13 cellular contexts compared by ENCODE assay signal in the genomic region with DNA sequence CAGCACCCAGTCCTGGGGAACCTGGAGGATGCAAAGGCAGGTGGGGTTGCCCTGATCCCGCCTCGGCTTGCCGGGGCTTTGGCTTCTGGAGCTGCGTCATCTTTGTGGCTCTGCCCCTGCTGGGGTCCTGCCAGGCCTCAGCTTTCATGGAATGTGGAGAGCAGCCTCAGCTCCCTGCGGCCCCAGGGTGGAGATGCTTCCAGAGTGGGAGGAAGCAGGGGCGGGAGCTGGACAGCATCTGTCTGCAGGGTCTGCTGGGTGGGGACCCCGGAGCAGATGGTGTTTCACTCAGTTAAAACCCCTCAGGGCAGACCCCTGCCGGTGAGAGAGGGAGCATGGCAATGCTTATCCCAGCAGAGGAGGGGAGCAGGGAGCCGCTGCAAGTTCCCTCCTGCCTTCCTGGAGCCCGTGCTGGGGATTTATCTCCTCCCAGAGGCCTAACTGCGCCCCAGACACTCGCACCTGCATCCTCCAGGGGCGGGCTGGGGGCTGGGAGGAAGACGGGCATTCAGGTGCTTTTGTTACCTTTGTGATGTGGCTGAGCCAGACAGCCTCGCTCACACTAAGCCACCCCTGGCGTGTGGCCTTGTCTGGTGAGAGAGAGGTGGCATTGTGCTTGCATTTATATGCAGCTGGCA. TPM values are rescaled to one million over a fixed set of nuclear protein-coding genes. Genes with fewer than 3 reads are reported as not detected.
DNase-seq lines count a peak whose midpoint lies in the region; ATAC-seq and TF ChIP-seq lines count a peak whose summit lies in the region.
"Had no signal": no experiment of that assay in that cellular context is flagged by ENCODE, and none has a peak within 500 bp of the region (broad histone marks: within the 10 kb centered on the region; RNA-seq: fewer than 3 reads in every experiment).

No MANE protein-coding gene starts in this region.

- H3K4me1 ChIP-seq in H9 (ENCODE audit: insufficient read depth, low read length) (0 out of 2 replicates have a peak, but pooled peaks cover 2% of the 10 kb centered on the region), iPS-20b (ENCODE audit: insufficient read depth, low read length) (peaks cover 15% of the 10 kb centered on the region; the same call in 1 of the 2 replicates), sigmoid colon (peaks cover 0 to 4% (median 0%) of the 10 kb centered on the region in 4 donors)

- H3K27me3 ChIP-seq in H9 (ENCODE audit: insufficient read depth, low read length) (no peaks in the 10 kb centered on the region), iPS-20b (ENCODE audit: insufficient read depth, low read length) (peaks cover 5% of the 10 kb centered on the region), sigmoid colon (peaks cover 0 to 11% (median 0%) of the 10 kb centered on the region in 3 donors)
- H3K27me3 ChIP-seq: BLaER1 treated with 17β-estradiol and CSF1 and Interleukin-3, amounts not matched to agents 10 nM and 100 nM; Peyer's patch had no signal

- ATAC-seq in GM19397 (IDR thresholded peaks at IDR 0.05; ENCODE audit: unreplicated experiment) = no peak

- no peak overlapping the region for H2AFZ ChIP-seq in H9 (ENCODE audit: low read length)

- H4K91ac ChIP-seq in H9 (ENCODE audit: insufficient read length, low read depth, low read length) = no peak overlapping the region

- peak overlapping the region; percentile 52 to 90 (median 85); a peak in 5 of 7 replicates for H3K27ac Mint-ChIP-seq in H9
- H3K27ac Mint-ChIP-seq: activated naive CD8-positive, alpha-beta T cell had no signal

- TF ChIP-seq CTCF in H9 (conservative IDR thresholded peaks at IDR 0.05) (peak; percentile 68), astrocyte of the cerebellum (IDR thresholded peaks at IDR 0.05; ENCODE audit: low read depth, low read length, missing control alignments) (no peak), sigmoid colon (IDR thresholded peaks at IDR 0.05) (no peak)

- peak overlapping the region; percentile 0 for H3K4me2 ChIP-seq in H9 (ENCODE audit: insufficient read depth, insufficient read length, low read length)
- H3K4me2 ChIP-seq: KMS-11 had no signal

- H3K4me3 Mint-ChIP-seq in H9 = peak overlapping the region; percentile 11 to 19; a peak in 1 of 5 replicates
- H3K4me3 Mint-ChIP-seq: activated naive CD8-positive, alpha-beta T cell had no signal

- H3K36me3 ChIP-seq in iPS-20b (ENCODE audit: insufficient read depth, low read depth, low read length) (no peaks in the 10 kb centered on the region), sigmoid colon (no peaks in the 10 kb centered on the region)
- H3K36me3 ChIP-seq: BLaER1 treated with 17β-estradiol and CSF1 and Interleukin-3, amounts not matched to agents 10 nM and 100 nM; esophagus squamous epithelium; Peyer's patch had no signal

- H3K4me3 ChIP-seq in astrocyte of the cerebellum (ENCODE audit: low read depth, low read length) (no peak overlapping the region), iPS-20b (ENCODE audit: low read length) (peak overlapping the region; percentile 21; the same call in 1 of the 2 replicates), sigmoid colon (no peak overlapping the region)
- H3K4me3 ChIP-seq: BLaER1 treated with 17β-estradiol and CSF1 and Interleukin-3, amounts not matched to agents 10 nM and 100 nM; esophagus squamous epithelium; Peyer's patch had no signal

- no peak overlapping the region for H2BK12ac ChIP-seq in H9 (ENCODE audit: insufficient read length, low read depth, low read length)

- DNase-seq in A172 (ENCODE audit: low spot score) = peak; percentile 7
- DNase-seq in H9 = peak; percentile 96
- peak; percentile 38 for DNase-seq in astrocyte of the cerebellum (ENCODE audit: low read depth)
- no peak for DNase-seq in sigmoid colon
- DNase-seq in MV-4-11 (lab: John Stamatoyannopoulos, UW) = no peak
- DNase-seq in OCI-M2 (lab: John Stamatoyannopoulos, UW; ENCODE audit: unreplicated experiment) = no peak
- DNase-seq: esophagus squamous epithelium, Peyer's patch had no signal

- H4K8ac ChIP-seq in H9 (replicated peaks; ENCODE audit: insufficient read length, low read depth, low read length) = no peak overlapping the region

- H3K9me3 Mint-ChIP-seq in H9 = peaks cover 5 to 7% of the 10 kb centered on the region in 2 experiments; a peak in 4 of 5 replicates

- no peak overlapping the region for H3K14ac ChIP-seq in H9 (ENCODE audit: insufficient read depth, low read length)

- H3K9me3 ChIP-seq in H9 (ENCODE audit: control insufficient read depth, low read depth, low read length) (no peaks in the 10 kb centered on the region), iPS-20b (ENCODE audit: insufficient read depth, low read depth, low read length) (no peaks in the 10 kb centered on the region), sigmoid colon (no peaks in the 10 kb centered on the region)
- H3K9me3 ChIP-seq: BLaER1 treated with 17β-estradiol and CSF1 and Interleukin-3, amounts not matched to agents 10 nM and 100 nM; esophagus squamous epithelium; Peyer's patch had no signal

- in situ Hi-C loops in astrocyte of the cerebellum (cut with HindIII; ENCODE audit: low sequenced_read_pairs) = no loop called here

- no CpG with 5 or more reads among the region's 16 CpGs for WGBS in H9 (ENCODE audit: extremely low coverage, insufficient read length, low lambda C conversion rate)
- 13 to 47% methylated on average over 16 of the region's 16 CpGs for WGBS in sigmoid colon, 2 donors

- no peak overlapping the region for H3K18ac ChIP-seq in H9 (ENCODE audit: insufficient read length, low read depth, low read length)

- peaks cover 30 to 42% of the 10 kb centered on the region in 2 experiments for H3K4me1 Mint-ChIP-seq in H9

- H3K79me1 ChIP-seq in H9 (ENCODE audit: insufficient read depth, low read depth, low read length, poor library complexity, severe bottlenecking) = no peaks in the 10 kb centered on the region

- H4K20me1 ChIP-seq in H9 (ENCODE audit: control insufficient read depth, insufficient read depth, insufficient read length) = no peaks in the 10 kb centered on the region
- H4K20me1 ChIP-seq: BLaER1 treated with 17β-estradiol and CSF1 and Interleukin-3, amounts not matched to agents 10 nM and 100 nM had no signal

- no peaks in the 10 kb centered on the region for H3K23me2 ChIP-seq in H9 (ENCODE audit: insufficient read length, low read depth, low read length, poor library complexity, severe bottlenecking)

- no peak overlapping the region for H2BK5ac ChIP-seq in H9 (ENCODE audit: insufficient read length, low read length)

- TF ChIP-seq POLR2A in sigmoid colon (IDR thresholded peaks at IDR 0.05) = no peak

- peaks cover 34% of the 10 kb centered on the region for H3K27me3 Mint-ChIP-seq in H9 (ENCODE audit: low read depth)
- H3K27me3 Mint-ChIP-seq: activated naive CD8-positive, alpha-beta T cell had no signal

- TF ChIP-seq EP300 in sigmoid colon (IDR thresholded peaks at IDR 0.05) = no peak

- no peaks in the 10 kb centered on the region for H3K79me2 ChIP-seq in H9 (ENCODE audit: insufficient read depth, low read length)

- no peak overlapping the region for H2AK5ac ChIP-seq in H9 (ENCODE audit: insufficient read length, low read length)

- H2BK15ac ChIP-seq in H9 (ENCODE audit: low read depth, low read length) = no peak overlapping the region

- intact Hi-C loops in sigmoid colon (cut with DNase I) = no loop called here

- H3K27ac ChIP-seq in H9 (ENCODE audit: insufficient read length, low read depth, low read length) (no peak overlapping the region), iPS-20b (ENCODE audit: low read length) (no peak overlapping the region), sigmoid colon (no peak overlapping the region)
- H3K27ac ChIP-seq: BLaER1 treated with 17β-estradiol and CSF1 and Interleukin-3, amounts not matched to agents 10 nM and 100 nM; esophagus squamous epithelium; KMS-11; Peyer's patch had no signal

- H3K36me3 Mint-ChIP-seq in H9 (ENCODE audit: insufficient read depth in 1 of 3, low read depth in 3 of 3) = peaks cover 0 to 9% (median 3%) of the 10 kb centered on the region in 3 experiments; a peak in 3 of 7 replicates
- H3K36me3 Mint-ChIP-seq: activated naive CD8-positive, alpha-beta T cell had no signal

- no peak overlapping the region for H3K4ac ChIP-seq in H9 (ENCODE audit: low read depth, low read length)

- H3K9ac ChIP-seq in H9 (ENCODE audit: extremely low read depth, insufficient read length, low read length) (no peak overlapping the region), iPS-20b (ENCODE audit: low read depth, low read length) (peak overlapping the region; percentile 10; the same call in 1 of the 2 replicates)
- H3K9ac ChIP-seq: BLaER1 treated with 17β-estradiol and CSF1 and Interleukin-3, amounts not matched to agents 10 nM and 100 nM; KMS-11 had no signal

- no peak overlapping the region for H3K23ac ChIP-seq in H9 (ENCODE audit: insufficient read length, low read depth, low read length)

- no peak overlapping the region for H4K5ac ChIP-seq in H9 (ENCODE audit: insufficient read length, low read depth, low read length)

- H2BK20ac ChIP-seq in H9 (ENCODE audit: low read depth, low read length, poor library complexity, severe bottlenecking) = no peak overlapping the region

- H3K56ac ChIP-seq in H9 (ENCODE audit: insufficient read length, low read depth, low read length) = no peak overlapping the region

- no peak overlapping the region for H3T11ph ChIP-seq in H9 (ENCODE audit: low read length)

- H2BK120ac ChIP-seq in H9 (ENCODE audit: low read depth, low read length, poor library complexity, severe bottlenecking) = no peak overlapping the region

RNA-seq across cellular contexts. Expression of gene GRIK4, which starts 15.7 kb away (rescaled TPM):
- total RNA-seq in A172 (2014; rRNA removed; shearing (Covaris generic)) = not detected in 2 replicates
- total RNA-seq in H9 (2021) (2.2 and 2.3 TPM in 2 replicates), sigmoid colon (under 1 TPM in 2 of 4 donors, not detected in 2; 0.27 to 0.36 TPM)
- polyA plus RNA-seq in sigmoid colon = under 1 TPM in 1 of 3 donors, not detected in 2; 0.10 TPM

Comparison
In these comparisons a context has a peak if more than half of its experiments do, and no peak if none do; other contexts are left out.
1. DNase-seq: peak in A172 (single experiment), H9 (single experiment) and astrocyte of the cerebellum (single experiment); none in sigmoid colon (single experiment), MV-4-11 (single experiment) and OCI-M2 (single experiment).